8 cellular contexts compared by ENCODE assay signal in the genomic region with DNA sequence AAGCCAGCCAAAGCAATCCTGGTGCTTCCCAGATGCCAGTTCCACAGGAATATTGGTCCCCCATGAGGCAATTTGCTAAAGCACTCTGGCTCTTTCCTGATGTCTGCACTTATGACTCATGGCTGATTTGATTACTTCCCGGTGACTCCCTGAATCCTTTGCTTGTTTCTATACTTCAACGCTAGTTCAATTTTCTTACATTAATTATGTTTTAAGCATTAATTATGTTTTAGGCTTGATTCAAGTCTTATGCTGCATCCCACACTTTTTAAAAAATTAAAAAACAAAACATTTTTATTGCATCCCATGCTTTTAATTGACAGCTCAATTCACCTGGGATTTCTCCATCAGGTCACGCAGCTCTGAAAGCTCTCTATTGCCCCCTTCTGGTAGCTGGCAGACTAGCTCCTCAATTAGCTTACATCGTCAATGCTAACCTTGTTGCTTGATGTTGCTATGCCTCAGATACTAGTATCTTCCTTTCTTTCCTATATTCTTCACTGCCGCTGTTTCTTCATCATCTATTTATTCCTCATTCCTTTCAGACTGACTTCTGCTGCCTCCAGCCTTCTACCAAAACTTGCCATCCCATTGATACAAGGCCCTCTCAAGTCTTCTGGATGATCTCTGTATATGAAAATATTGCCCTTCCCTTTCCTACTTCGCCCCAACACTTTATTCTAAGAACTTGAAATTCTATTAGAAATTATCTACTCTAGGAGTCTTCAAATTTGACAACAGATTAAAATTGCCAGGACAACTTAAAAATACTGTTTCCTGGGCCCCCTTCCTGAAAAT. TPM values are rescaled to one million over a fixed set of nuclear protein-coding genes. Genes with fewer than 3 reads are reported as not detected.
DNase-seq lines count a peak whose midpoint lies in the region; ATAC-seq and TF ChIP-seq lines count a peak whose summit lies in the region.

No MANE protein-coding gene starts in this region.

- H3K36me3 ChIP-seq in left lung, result no peaks in the 10 kb centered on the region

- peak; percentile 83 to 88 for TF ChIP-seq CTCF in left lung (IDR thresholded peaks at IDR 0.05)

- peak; percentile 86 for ATAC-seq in HG02885 (IDR thresholded peaks at IDR 0.05; ENCODE audit: poor library complexity, unreplicated experiment)
- peak; percentile 94 for ATAC-seq in left lung

- DNase-seq in NOMO-1 treated with DMSO at 0.1 percent for 48 hours (lab: John Stamatoyannopoulos, UW; ENCODE audit: unreplicated experiment) (peak; percentile 50), NOMO-1 treated with dmso at 0.1 percent for 144 hours (lab: John Stamatoyannopoulos, UW; ENCODE audit: unreplicated experiment) (no peak), NCI-H2107 treated with DMSO at 0.1 percent for 48 hours (lab: John Stamatoyannopoulos, UW; ENCODE audit: unreplicated experiment) (peak; percentile 92), cerebellum (ENCODE audit: low spot score) (peak; percentile 64), left lung (no peak)
- peak; percentile 48 for DNase-seq in activated CD4-positive, CD25-positive, alpha-beta regulatory T cell treated with anti-CD3 and anti-CD28 coated beads, Interleukin-2, amount 50 U/mL, for 16 hours (ENCODE audit: low read depth, low spot score)
- DNase-seq in stimulated activated CD4-positive, alpha-beta T cell treated with anti-CD3 and anti-CD28 coated beads, TNF-alpha, amount 100 ng/mL, for 48 hours (ENCODE audit: low read depth in 3 of 3), result peak in 2 of 3 donors; percentile 31 to 38

- H3K4me3 ChIP-seq in left lung, result no peak overlapping the region

- H3K27me3 ChIP-seq in left lung, result peaks cover 0 to 17% of the 10 kb centered on the region in 2 donors

- intact Hi-C loops in left lung (cut with DNase I), result no loop called here

- H3K27ac ChIP-seq in left lung, result no peak overlapping the region

- H3K4me1 ChIP-seq in left lung, result peaks cover 0 to 5% of the 10 kb centered on the region in 2 donors

- H3K9me3 ChIP-seq in left lung, result no peaks in the 10 kb centered on the region

RNA-seq across cellular contexts. Expression of gene TSHR, which starts 32.0 kb away (rescaled TPM):
- total RNA-seq in cerebellum (1.5 TPM), left lung (under 1 TPM; 0.15 to 0.24 TPM)

RNA-seq across cellular contexts. Expression of gene CEP128, which starts 45.9 kb away (rescaled TPM):
- total RNA-seq in cerebellum (29.8 TPM), left lung (1 to 10 TPM; 4.8 to 10.0 TPM)

Comparison
In these comparisons a context has a peak if more than half of its experiments do, and no peak if none do; other contexts are left out.
1. DNase-seq: peak in NOMO-1 treated with DMSO at 0.1 percent for 48 hours (single experiment), NCI-H2107 treated with DMSO at 0.1 percent for 48 hours (single experiment), activated CD4-positive, CD25-positive, alpha-beta regulatory T cell treated with anti-CD3 and anti-CD28 coated beads, Interleukin-2, amount 50 U/mL, for 16 hours (single experiment), cerebellum (single experiment) and stimulated activated CD4-positive, alpha-beta T cell treated with anti-CD3 and anti-CD28 coated beads, TNF-alpha, amount 100 ng/mL, for 48 hours (2 of 3); none in NOMO-1 treated with dmso at 0.1 percent for 144 hours (single experiment) and left lung (0 of 2).